In the genomic region with DNA sequence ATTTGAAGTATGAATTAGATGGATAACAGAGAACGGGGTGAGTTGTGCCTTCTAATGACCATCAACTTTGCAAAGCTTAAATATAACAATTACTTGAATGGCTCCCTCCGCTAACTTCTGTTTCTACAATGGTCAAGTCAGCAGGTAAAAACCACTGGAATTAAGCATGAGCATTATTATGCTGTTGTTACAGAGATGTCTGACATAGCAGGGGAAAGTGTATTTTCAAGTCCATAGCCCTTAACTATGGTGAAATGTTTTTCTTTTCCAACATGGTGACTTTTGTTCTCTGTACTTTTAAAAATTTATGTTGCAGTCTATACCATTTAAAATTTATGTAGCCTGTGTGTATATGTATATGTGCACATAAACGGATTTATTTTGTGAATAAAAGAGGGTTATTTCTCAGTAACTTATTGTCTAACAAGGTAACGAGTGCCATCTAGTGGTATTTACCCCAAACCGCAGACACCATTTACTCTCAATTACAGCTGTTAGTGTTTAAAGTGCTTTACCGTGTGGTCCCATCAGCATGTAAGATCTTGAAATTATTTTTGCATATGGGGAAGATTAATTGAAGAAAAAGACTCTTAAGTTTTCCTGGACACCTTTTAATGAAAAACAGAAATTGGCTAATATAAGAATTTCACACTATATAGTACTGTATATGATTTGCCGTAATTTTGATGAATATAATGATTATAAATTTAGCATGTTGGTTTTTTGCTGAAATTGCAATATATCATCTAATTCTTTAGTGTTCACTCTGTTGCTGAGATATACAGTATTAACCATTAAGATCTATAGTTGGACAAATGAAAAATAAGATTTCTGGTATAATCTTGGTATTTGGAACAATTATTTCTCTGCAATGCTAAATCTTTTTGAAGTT, we compare ENCODE assay signal across 8 cellular contexts.
DNase-seq lines count a peak whose midpoint lies in the region; ATAC-seq and TF ChIP-seq lines count a peak whose summit lies in the region.

No MANE protein-coding gene starts in this region.

- DNase-seq in BE2C: peak; percentile 16
- DNase-seq in RWPE1 (ENCODE audit: low spot score): peak; percentile 24
- DNase-seq in cerebellar cortex (ENCODE audit: low spot score): peak; percentile 32
- DNase-seq in nephron progenitor cell: peak; percentile 21
- no peak for DNase-seq in hypothalamus (lab: John Stamatoyannopoulos, UW)

- H3K4me3 Mint-ChIP-seq in nephron progenitor cell: no peak overlapping the region

- CTCF ChIA-PET in RWPE1 (lab: Yijun Ruan, JAX): interaction anchor here (0.5 to 2.0 kb wide), 20 partner anchors 9 to 1898 kb away, joined by 3 to 10 read pairs (median 3); partner anchors contain the start of gene UBE2E3

- peaks cover 40% of the 10 kb centered on the region for H3K36me3 Mint-ChIP-seq in nephron progenitor cell (ENCODE audit: low read depth)

- no peaks in the 10 kb centered on the region for H3K9me3 ChIP-seq in BE2C

- H3K27me3 ChIP-seq in BE2C: no peaks in the 10 kb centered on the region

- no peaks in the 10 kb centered on the region for H3K4me1 ChIP-seq in BE2C

- peak; percentile 59 for TF ChIP-seq CTCF in BE2C (IDR thresholded peaks at IDR 0.05; ENCODE audit: low read depth, low read length)
- TF ChIP-seq CTCF in RWPE1 (conservative IDR thresholded peaks at IDR 0.05; ENCODE audit: low read depth): peak; percentile 75
- TF ChIP-seq CTCF in nephron progenitor cell (IDR thresholded peaks at IDR 0.05): peak; percentile 83

- POLR2A ChIA-PET in RWPE1 (lab: Yijun Ruan, JAX; ENCODE audit: low non-redundant PET): no interaction called here

- no peak for TF ChIP-seq POLR2A in GM18505 (IDR thresholded peaks at IDR 0.05; ENCODE audit: borderline replicate concordance, extremely low read depth, insufficient read depth, insufficient read length)

- peak; percentile 67 for ATAC-seq in GM18505 (IDR thresholded peaks at IDR 0.05; ENCODE audit: unreplicated experiment)
- ATAC-seq in HG03280 (IDR thresholded peaks at IDR 0.05; ENCODE audit: unreplicated experiment): peak; percentile 74
- no peak for ATAC-seq in GM19035 (IDR thresholded peaks at IDR 0.05; ENCODE audit: unreplicated experiment)

- H3K27me3 Mint-ChIP-seq in nephron progenitor cell (ENCODE audit: low read depth, poor library complexity): no peaks in the 10 kb centered on the region

- H3K27ac Mint-ChIP-seq in nephron progenitor cell: no peak overlapping the region

- H3K4me1 Mint-ChIP-seq in nephron progenitor cell: no peaks in the 10 kb centered on the region

- H3K27ac ChIP-seq in RWPE1: no peak overlapping the region

- H3K9me3 Mint-ChIP-seq in nephron progenitor cell: peaks cover 4% of the 10 kb centered on the region

- no peaks in the 10 kb centered on the region for H3K36me3 ChIP-seq in BE2C

- H3K4me3 ChIP-seq in BE2C (ENCODE audit: low read depth, low read length): no peak overlapping the region

Comparison
In these comparisons a context has a peak if more than half of its experiments do, and no peak if none do; other contexts are left out.
1. DNase-seq: peak in BE2C (single experiment), RWPE1 (single experiment), cerebellar cortex (single experiment) and nephron progenitor cell (single experiment); none in hypothalamus (0 of 51).
2. Peak in every context shown above with its lines, with median percentiles within 50 percentile points of each other: CTCF ChIP-seq.